ENCODE assay signal across 10 cellular contexts in genomic region chr14:23578560-23579310, GRCh38. TPM values are rescaled to one million over a fixed set of nuclear protein-coding genes. Genes with fewer than 3 reads are reported as not detected.
DNase-seq lines count a peak whose midpoint lies in the region; ATAC-seq and TF ChIP-seq lines count a peak whose summit lies in the region.
"Had no signal": no experiment of that assay in that cellular context is flagged by ENCODE, and none has a peak within 500 bp of the region (broad histone marks: within the 10 kb centered on the region; RNA-seq: fewer than 3 reads in every experiment).

Gene JPH4, minus strand, starts transcription at chr14:23578790. Its CDS starts 1,337 bp downstream, at chr14:23577453.

- peak; percentile 8 to 46 for DNase-seq in NCI-H2081 (lab: John Stamatoyannopoulos, UW)
- DNase-seq in NCI-H2081 treated with DMSO at 0.1 percent for 48 hours (lab: John Stamatoyannopoulos, UW) = no peak
- DNase-seq in RPMI7951 (ENCODE audit: low read depth) = peak; percentile 26
- DNase-seq in hippocampal formation (lab: John Stamatoyannopoulos, UW) = peak; percentile 35 to 74
- DNase-seq in sigmoid colon = peak; percentile 34
- no peak for DNase-seq in RWPE1 (ENCODE audit: low spot score)
- no peak for DNase-seq in T-helper 9 cell
- DNase-seq: lower lobe of right lung had no signal

- POLR2A ChIA-PET in RWPE1 (lab: Yijun Ruan, JAX; ENCODE audit: low non-redundant PET) = no interaction called here

- no peak for ATAC-seq in HG02973 (IDR thresholded peaks at IDR 0.05; ENCODE audit: unreplicated experiment)
- ATAC-seq: lower lobe of right lung had no signal

- CTCF ChIA-PET in RWPE1 (lab: Yijun Ruan, JAX) = interaction anchor here (0.6 kb wide), 1 partner anchor 531 kb away, joined by 4 read pairs; no protein-coding TSS in a partner anchor

- intact Hi-C loops in sigmoid colon (cut with DNase I) = no loop called here

- no peak for TF ChIP-seq POLR2A in sigmoid colon (IDR thresholded peaks at IDR 0.05)

- no peak for TF ChIP-seq CTCF in sigmoid colon (IDR thresholded peaks at IDR 0.05)
- no peak for TF ChIP-seq CTCF in RWPE1 (conservative IDR thresholded peaks at IDR 0.05; ENCODE audit: low read depth)

- no peak for TF ChIP-seq EP300 in sigmoid colon (IDR thresholded peaks at IDR 0.05)

- peaks cover 30 to 78% (median 53%) of the 10 kb centered on the region in 3 donors for H3K27me3 ChIP-seq in sigmoid colon

- H3K4me3 ChIP-seq in sigmoid colon = peak within 1 kb of the TSS in 1 of 4 donors; percentile 31

- 25 to 38% methylated on average over 18 of the region's 18 CpGs for WGBS in sigmoid colon, 2 donors

- peaks cover 0 to 37% (median 19%) of the 10 kb centered on the region in 4 donors for H3K4me1 ChIP-seq in sigmoid colon

- H3K36me3 ChIP-seq in sigmoid colon = no peaks in the 10 kb centered on the region
- H3K36me3 ChIP-seq: lower lobe of right lung had no signal

- H3K27ac ChIP-seq in sigmoid colon (no peak within 1 kb of the TSS), RWPE1 (no peak within 1 kb of the TSS)
- H3K27ac ChIP-seq: lower lobe of right lung had no signal

- H3K9me3 ChIP-seq in sigmoid colon = no peaks in the 10 kb centered on the region
- H3K9me3 ChIP-seq: lower lobe of right lung had no signal

RNA-seq across cellular contexts. Expression of gene JPH4, which starts in this region (rescaled TPM):
- total RNA-seq in RPMI7951 (2014; rRNA removed; shearing (Covaris generic)) = under 0.01 TPM in 1 of 2 replicates, not detected in the other
- 1 to 10 TPM in 3 of 4 donors, under 1 TPM in 1; 0.82 to 3.0 (median 2.1) TPM for total RNA-seq in sigmoid colon
- 1 to 10 TPM in 1 of 3 donors, under 1 TPM in 1, not detected in 1; 0.60 to 1.5 TPM for polyA plus RNA-seq in sigmoid colon
- total RNA-seq: T-helper 2 cell treated with Interferon-gamma antibody and Interleukin-4, amounts not matched to agents 100 ng/mL and 5 ng/mL, for 36 hours had no signal

Comparison
In these comparisons a context has a peak if more than half of its experiments do, and no peak if none do; other contexts are left out.
1. DNase-seq: peak in NCI-H2081 (2 of 2), hippocampal formation (2 of 2) and sigmoid colon (single experiment); none in NCI-H2081 treated with DMSO at 0.1 percent for 48 hours (single experiment), RWPE1 (single experiment) and T-helper 9 cell (single experiment).
2. Peak in DNase-seq in RPMI7951; RNA of the gene not detected or under 1 TPM.